ENCODE assay signal across 19 cellular contexts in the genomic region with DNA sequence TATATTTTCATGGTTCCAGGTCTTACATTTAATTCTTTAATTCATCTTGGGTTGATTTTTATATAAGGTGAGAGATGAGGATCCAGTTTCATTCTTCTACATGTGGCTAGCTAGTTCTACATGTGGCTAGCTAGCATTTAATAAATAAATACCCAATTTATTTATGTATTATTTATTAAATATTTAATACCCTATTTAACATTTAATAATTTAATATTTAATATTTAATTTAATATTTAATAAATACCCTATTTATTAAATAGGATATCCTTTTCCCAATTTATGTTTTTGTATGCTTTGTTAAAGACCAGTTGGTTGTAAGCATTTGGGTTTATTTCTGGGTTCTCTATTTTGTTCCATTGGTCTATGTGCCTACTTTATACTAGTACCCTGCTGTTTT.
DNase-seq lines count a peak whose midpoint lies in the region; ATAC-seq, FAIRE-seq and TF ChIP-seq lines count a peak whose summit lies in the region.
"Had no signal": no experiment of that assay in that cellular context is flagged by ENCODE, and none has a peak within 500 bp of the region (broad histone marks: within the 10 kb centered on the region; RNA-seq: fewer than 3 reads in every experiment).

No MANE protein-coding gene starts in this region.

- FAIRE-seq in A204.1 (lab: Jason Lieb, UNC) (peak; percentile 44), TTC549 (lab: Jason Lieb, UNC) (peak; percentile 55), endometrium (lab: Jason Lieb, UNC) (peak; percentile 43)
- FAIRE-seq: A549, GM12878, GM18507, H54 had no signal

- ATAC-seq in GM18502 (IDR thresholded peaks at IDR 0.05; ENCODE audit: poor library complexity, unreplicated experiment): no peak
- ATAC-seq: A549, GM12878 had no signal

- H3K4me3 Mint-ChIP-seq in immature natural killer cell: no peak overlapping the region
- H3K4me3 Mint-ChIP-seq: CD4-positive, alpha-beta memory T cell; HFFc6 had no signal

- H3K36me3 Mint-ChIP-seq in immature natural killer cell: no peaks in the 10 kb centered on the region
- H3K36me3 Mint-ChIP-seq: CD4-positive, alpha-beta memory T cell had no signal

- H3K27ac Mint-ChIP-seq in immature natural killer cell: no peak overlapping the region
- H3K27ac Mint-ChIP-seq: CD4-positive, alpha-beta memory T cell; HFFc6 had no signal

- DNase-seq in GM10266 (ENCODE audit: extremely low spot score) (no peak), immature natural killer cell (no peak)
- DNase-seq: ACHN; C1 segment of cervical spinal cord; Calu3; CD4-positive, alpha-beta memory T cell; COR-L47; DMS53; DMS79 treated with DMSO at 0.1 percent for 48 hours; GOT3; HFFc6 had no signal

- H3K27me3 Mint-ChIP-seq in immature natural killer cell (ENCODE audit: low read depth in 3 of 3): no peaks in the 10 kb centered on the region
- H3K27me3 Mint-ChIP-seq: CD4-positive, alpha-beta memory T cell had no signal

- TF ChIP-seq CTCF in GM10266 (IDR thresholded peaks at IDR 0.05; ENCODE audit: control insufficient read depth, insufficient read depth, low read depth, missing control alignments): no peak

- no peaks in the 10 kb centered on the region for H3K4me1 Mint-ChIP-seq in immature natural killer cell
- H3K4me1 Mint-ChIP-seq: CD4-positive, alpha-beta memory T cell had no signal

- H3K9me3 Mint-ChIP-seq in immature natural killer cell: peaks cover 9 to 49% (median 23%) of the 10 kb centered on the region in 6 donors
